ENCODE assay signal across 10 cellular contexts in genomic region chr15:79640206-79640605, GRCh38.
A peak's percentile ranks its signal among the peaks of the same experiment; 100 is the strongest.
DNase-seq lines count a peak whose midpoint lies in the region; ATAC-seq, FAIRE-seq and TF ChIP-seq lines count a peak whose summit lies in the region.
"Had no signal": no experiment of that assay in that cellular context is flagged by ENCODE, and none has a peak within 500 bp of the region (broad histone marks: within the 10 kb centered on the region; RNA-seq: fewer than 3 reads in every experiment).

No MANE protein-coding gene starts in this region.

- FAIRE-seq in bronchial epithelial cell (lab: Jason Lieb, UNC): no peak

- no peak for ATAC-seq in HG02763 (IDR thresholded peaks at IDR 0.05; ENCODE audit: unreplicated experiment)
- no peak for ATAC-seq in HG03097 (IDR thresholded peaks at IDR 0.05; ENCODE audit: low FRiP score, unreplicated experiment)
- no peak for ATAC-seq in GM19351 (IDR thresholded peaks at IDR 0.05; ENCODE audit: unreplicated experiment)

- H3K4me3 ChIP-seq in AG10803 (ENCODE audit: low read length): no peak overlapping the region
- no peak overlapping the region for H3K4me3 ChIP-seq in bronchial epithelial cell (ENCODE audit: low read depth, low read length)

- DNase-seq in AG10803 (ENCODE audit: low read depth) (peak; percentile 86), LoVo (ENCODE audit: low spot score) (peak; percentile 79), bronchial epithelial cell (ENCODE audit: low read depth) (peak; percentile 47), kidney glomerular epithelial cell (lab: John Stamatoyannopoulos, UW) (peak; percentile 56), NCI-H2171 (lab: John Stamatoyannopoulos, UW) (no peak)
- DNase-seq: NCI-H526, nephron progenitor cell had no signal

- H3K36me3 ChIP-seq in bronchial epithelial cell (ENCODE audit: control insufficient read depth, insufficient read depth, low read length): no peaks in the 10 kb centered on the region

- H3K27me3 ChIP-seq in bronchial epithelial cell (ENCODE audit: control insufficient read depth, insufficient read depth, low read length): no peaks in the 10 kb centered on the region

- TF ChIP-seq CTCF in AG10803 (conservative IDR thresholded peaks at IDR 0.05; ENCODE audit: low read length) (no peak), bronchial epithelial cell (IDR thresholded peaks at IDR 0.05; ENCODE audit: insufficient read depth, low read length, severe bottlenecking) (no peak)
